In the genomic region with DNA sequence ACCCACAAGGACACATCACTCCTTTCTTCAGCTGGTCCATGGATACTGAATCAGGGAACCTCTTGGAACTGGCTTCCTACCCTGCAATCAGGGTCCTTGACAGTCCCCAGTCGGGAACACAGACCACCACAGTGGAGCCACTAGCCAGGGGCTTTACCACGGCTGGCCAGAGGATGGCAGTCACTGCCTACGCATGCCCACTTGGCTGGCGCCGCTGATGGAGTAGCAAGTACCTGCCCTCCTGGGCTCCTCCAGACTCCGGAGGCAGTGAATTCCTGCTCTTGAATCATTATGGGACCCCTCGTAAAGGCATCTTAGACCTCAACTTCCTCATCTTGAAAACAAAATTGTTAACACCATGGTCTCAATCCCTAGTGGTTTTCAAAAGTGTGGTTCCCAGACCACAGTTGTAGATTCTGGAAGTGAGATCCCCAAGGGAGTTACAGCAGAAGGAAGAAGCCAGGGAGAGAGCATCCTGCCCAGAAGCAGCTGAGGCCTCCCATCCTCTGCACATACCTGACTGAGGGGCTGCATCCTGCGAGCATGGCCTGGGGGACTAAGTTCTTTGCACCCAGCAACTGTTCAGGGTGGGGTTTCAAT, we compare ENCODE assay signal across 1 cellular context.
TF ChIP-seq lines count a peak whose summit lies in the region.

No MANE protein-coding gene starts in this region.

TF ChIP-seq in HepG2, 621 proteins besides CTCF, POLR2A, EP300 and RAD21 (continued from another document):
- TF ChIP-seq, protein P1, sequence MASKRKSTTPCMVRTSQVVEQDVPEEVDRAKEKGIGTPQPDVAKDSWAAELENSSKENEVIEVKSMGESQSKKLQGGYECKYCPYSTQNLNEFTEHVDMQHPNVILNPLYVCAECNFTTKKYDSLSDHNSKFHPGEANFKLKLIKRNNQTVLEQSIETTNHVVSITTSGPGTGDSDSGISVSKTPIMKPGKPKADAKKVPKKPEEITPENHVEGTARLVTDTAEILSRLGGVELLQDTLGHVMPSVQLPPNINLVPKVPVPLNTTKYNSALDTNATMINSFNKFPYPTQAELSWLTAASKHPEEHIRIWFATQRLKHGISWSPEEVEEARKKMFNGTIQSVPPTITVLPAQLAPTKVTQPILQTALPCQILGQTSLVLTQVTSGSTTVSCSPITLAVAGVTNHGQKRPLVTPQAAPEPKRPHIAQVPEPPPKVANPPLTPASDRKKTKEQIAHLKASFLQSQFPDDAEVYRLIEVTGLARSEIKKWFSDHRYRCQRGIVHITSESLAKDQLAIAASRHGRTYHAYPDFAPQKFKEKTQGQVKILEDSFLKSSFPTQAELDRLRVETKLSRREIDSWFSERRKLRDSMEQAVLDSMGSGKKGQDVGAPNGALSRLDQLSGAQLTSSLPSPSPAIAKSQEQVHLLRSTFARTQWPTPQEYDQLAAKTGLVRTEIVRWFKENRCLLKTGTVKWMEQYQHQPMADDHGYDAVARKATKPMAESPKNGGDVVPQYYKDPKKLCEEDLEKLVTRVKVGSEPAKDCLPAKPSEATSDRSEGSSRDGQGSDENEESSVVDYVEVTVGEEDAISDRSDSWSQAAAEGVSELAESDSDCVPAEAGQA (IDR thresholded peaks at IDR 0.05; ENCODE audit: low read depth): no peak
- TF ChIP-seq, protein P1 (CRISPR knock-in tag; IDR thresholded peaks at IDR 0.05; ENCODE audit: borderline replicate concordance): no peak
- TF ChIP-seq ZNF382 (CRISPR knock-in tag; IDR thresholded peaks at IDR 0.05; ENCODE audit: borderline replicate concordance) (no peak), NFE2 (CRISPR knock-in tag; IDR thresholded peaks at IDR 0.05) (no peak), HES4 (CRISPR knock-in tag; IDR thresholded peaks at IDR 0.05; ENCODE audit: borderline replicate concordance) (no peak), ZFYVE20 (CRISPR knock-in tag; IDR thresholded peaks at IDR 0.05; ENCODE audit: borderline replicate concordance, low read depth) (no peak), BHLHE40 (IDR thresholded peaks at IDR 0.05; ENCODE audit: low read length) (peak; percentile 14; the same call in 1 of the 2 replicates)
